Comparison of ENCODE assay signal across 32 cellular contexts in the genomic region with DNA sequence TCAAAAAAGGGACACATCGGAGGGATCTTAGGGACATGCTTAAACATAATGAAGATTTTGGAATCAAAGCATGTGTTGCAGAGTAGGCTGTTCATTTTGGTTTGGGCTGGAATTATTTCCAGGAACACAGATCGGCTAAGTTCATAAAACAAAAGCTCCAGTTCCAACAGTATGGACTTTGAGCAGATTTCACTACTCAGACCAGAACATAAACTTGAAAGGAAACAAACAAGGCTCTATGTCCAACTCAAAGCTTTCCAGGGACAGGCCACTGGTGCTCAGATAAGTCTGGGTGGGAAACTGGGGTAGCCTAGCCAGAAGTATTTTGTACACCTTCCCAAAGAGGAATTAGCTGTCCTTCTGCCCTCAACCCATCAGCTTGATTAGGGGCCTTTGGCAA.
"Had no signal": no experiment of that assay in that cellular context is flagged by ENCODE, and none has a peak within 500 bp of the region (broad histone marks: within the 10 kb centered on the region; RNA-seq: fewer than 3 reads in every experiment).

No MANE protein-coding gene starts in this region.

- H3K4me1 ChIP-seq: breast epithelium, foreskin keratinocyte had no signal

- H3K27me3 ChIP-seq: breast epithelium, cardiac muscle cell, esophagus muscularis mucosa, gastrocnemius medialis had no signal

- DNase-seq: activated CD4-positive, alpha-beta memory T cell treated with anti-CD3 and anti-CD28 coated beads for 36 hours; activated CD4-positive, alpha-beta T cell treated with anti-CD3 and anti-CD28 coated beads for 36 hours; activated CD4-positive, alpha-beta T cell treated with anti-CD3 and anti-CD28 coated beads, Interleukin-2, amount 10 ng/mL, durations not matched to agents 24 days and 14 days; activated CD4-positive, CD25-positive, alpha-beta regulatory T cell; activated CD4-positive, CD25-positive, alpha-beta regulatory T cell treated with anti-CD3 and anti-CD28 coated beads, Interleukin-2, amount 50 U/mL, for 72 hours; activated CD8-positive, alpha-beta memory T cell treated with anti-CD3 and anti-CD28 coated beads, Interleukin-2, amount 10 ng/mL, durations not matched to agents 7 days and 5 days; activated CD8-positive, alpha-beta memory T cell treated with anti-CD3 and anti-CD28 coated beads, Interleukin-2, amount 50 U/mL, for 4 hours; activated CD8-positive, alpha-beta T cell treated with anti-CD3 and anti-CD28 coated beads, Interleukin-2, amount 10 ng/mL, durations not matched to agents 7 days and 5 days; activated effector memory CD4-positive, alpha-beta T cell treated with anti-CD3 and anti-CD28 coated beads, Interleukin-2, amount 50 U/mL, for 16 hours; activated naive CD4-positive, alpha-beta T cell treated with anti-CD3 and anti-CD28 coated beads for 36 hours; activated naive CD8-positive, alpha-beta T cell treated with anti-CD3 and anti-CD28 coated beads, Interleukin-2, amount 10 ng/mL, durations not matched to agents 7 days and 5 days; activated T-cell treated with anti-CD3 and anti-CD28 coated beads, Interleukin-2, amount 50 U/mL, for 1 hour; activated T-cell treated with anti-CD3 and anti-CD28 coated beads, Interleukin-2, amount 50 U/mL, for 48 hours; amniotic stem cell; anterior cingulate cortex; cortex of kidney; dermis blood vessel endothelial cell; effector CD4-positive, alpha-beta T cell; effector memory CD8-positive, alpha-beta T cell; erythroblast; foreskin keratinocyte; gastrocnemius medialis; heart right ventricle; T-helper 2 cell had no signal

- H3K9me3 ChIP-seq: breast epithelium, esophagus muscularis mucosa, gastrocnemius medialis, heart right ventricle had no signal

- H3K27ac ChIP-seq: breast epithelium, cardiac muscle cell, esophagus muscularis mucosa, foreskin keratinocyte, gastrocnemius medialis, heart right ventricle had no signal

- H3K27ac Mint-ChIP-seq: activated CD4-positive, alpha-beta memory T cell treated with anti-CD3 and anti-CD28 coated beads for 36 hours; activated CD4-positive, alpha-beta T cell treated with anti-CD3 and anti-CD28 coated beads for 36 hours; activated CD4-positive, alpha-beta T cell treated with anti-CD3 and anti-CD28 coated beads, Interleukin-2, amount 10 ng/mL, durations not matched to agents 24 days and 14 days; activated CD8-positive, alpha-beta memory T cell treated with anti-CD3 and anti-CD28 coated beads, Interleukin-2, amount 10 ng/mL, durations not matched to agents 7 days and 5 days; activated CD8-positive, alpha-beta T cell treated with anti-CD3 and anti-CD28 coated beads, Interleukin-2, amount 10 ng/mL, durations not matched to agents 7 days and 5 days; activated naive CD4-positive, alpha-beta T cell treated with anti-CD3 and anti-CD28 coated beads for 36 hours; activated naive CD4-positive, alpha-beta T cell treated with anti-CD3 and anti-CD28 coated beads, Interleukin-2, amount 50 U/mL, for 24 hours; activated naive CD8-positive, alpha-beta T cell treated with anti-CD3 and anti-CD28 coated beads, Interleukin-2, amount 10 ng/mL, durations not matched to agents 7 days and 5 days; activated T-helper 1 cell treated with anti-CD3 and anti-CD28 coated beads, Interleukin-12 subunit alpha, Interleukin-12 subunit beta, Interleukin-2, Interleukin-4 antibody, amounts not matched to agents 30 ng/mL and 10 ng/mL and 1 ng/mL, durations not matched to agents 14 hours and 24 hours and 36 hours; activated T-helper 2 cell treated with anti-CD3 and anti-CD28 coated beads, Interferon-gamma antibody, Interleukin-2, Interleukin-4, amounts not matched to agents 10 μg/mL and 5 μg/mL and 100 μg/mL, durations not matched to agents 14 hours and 24 hours and 36 hours; brain; effector memory CD8-positive, alpha-beta T cell had no signal

- H3K4me3 ChIP-seq: breast epithelium, cardiac muscle cell, esophagus muscularis mucosa, gastrocnemius medialis, heart right ventricle had no signal

- H3K9me3 Mint-ChIP-seq: activated CD4-positive, alpha-beta memory T cell treated with anti-CD3 and anti-CD28 coated beads for 36 hours; activated CD4-positive, alpha-beta T cell treated with anti-CD3 and anti-CD28 coated beads, Interleukin-2, amount 10 ng/mL, durations not matched to agents 24 days and 14 days; activated naive CD4-positive, alpha-beta T cell treated with anti-CD3 and anti-CD28 coated beads for 36 hours; activated naive CD4-positive, alpha-beta T cell treated with anti-CD3 and anti-CD28 coated beads, Interleukin-2, amount 50 U/mL, for 24 hours; activated naive CD8-positive, alpha-beta T cell treated with anti-CD3 and anti-CD28 coated beads, Interleukin-2, amount 10 ng/mL, durations not matched to agents 7 days and 5 days; activated T-helper 1 cell treated with anti-CD3 and anti-CD28 coated beads, Interleukin-12 subunit alpha, Interleukin-12 subunit beta, Interleukin-2, Interleukin-4 antibody, amounts not matched to agents 30 ng/mL and 10 ng/mL and 1 ng/mL, durations not matched to agents 14 hours and 24 hours and 36 hours; activated T-helper 2 cell treated with anti-CD3 and anti-CD28 coated beads, Interferon-gamma antibody, Interleukin-2, Interleukin-4, amounts not matched to agents 10 μg/mL and 5 μg/mL and 100 μg/mL, durations not matched to agents 14 hours and 24 hours and 36 hours; brain; central memory CD8-positive, alpha-beta T cell; effector memory CD8-positive, alpha-beta T cell had no signal

- H3K36me3 Mint-ChIP-seq: activated CD4-positive, alpha-beta memory T cell treated with anti-CD3 and anti-CD28 coated beads for 36 hours; activated naive CD4-positive, alpha-beta T cell treated with anti-CD3 and anti-CD28 coated beads, Interleukin-2, amount 50 U/mL, for 24 hours; activated naive CD8-positive, alpha-beta T cell treated with anti-CD3 and anti-CD28 coated beads, Interleukin-2, amount 10 ng/mL, durations not matched to agents 7 days and 5 days; brain had no signal

- ATAC-seq: activated CD4-positive, alpha-beta T cell treated with anti-CD3 and anti-CD28 coated beads for 36 hours; activated CD8-positive, alpha-beta memory T cell treated with anti-CD3 and anti-CD28 coated beads, Interleukin-2, amount 10 ng/mL, durations not matched to agents 7 days and 5 days; activated CD8-positive, alpha-beta T cell treated with anti-CD3 and anti-CD28 coated beads, Interleukin-2, amount 10 ng/mL, durations not matched to agents 7 days and 5 days; effector memory CD8-positive, alpha-beta T cell; foreskin keratinocyte; gastrocnemius medialis; heart right ventricle had no signal

- H3K36me3 ChIP-seq: breast epithelium, cardiac muscle cell, esophagus muscularis mucosa, gastrocnemius medialis, heart right ventricle had no signal

- H3K4me3 Mint-ChIP-seq: activated CD4-positive, alpha-beta memory T cell treated with anti-CD3 and anti-CD28 coated beads for 36 hours; activated CD4-positive, alpha-beta T cell treated with anti-CD3 and anti-CD28 coated beads for 36 hours; activated CD4-positive, alpha-beta T cell treated with anti-CD3 and anti-CD28 coated beads, Interleukin-2, amount 10 ng/mL, durations not matched to agents 24 days and 14 days; activated CD8-positive, alpha-beta memory T cell treated with anti-CD3 and anti-CD28 coated beads, Interleukin-2, amount 10 ng/mL, durations not matched to agents 7 days and 5 days; activated CD8-positive, alpha-beta T cell treated with anti-CD3 and anti-CD28 coated beads, Interleukin-2, amount 10 ng/mL, durations not matched to agents 7 days and 5 days; activated naive CD4-positive, alpha-beta T cell treated with anti-CD3 and anti-CD28 coated beads for 36 hours; activated naive CD4-positive, alpha-beta T cell treated with anti-CD3 and anti-CD28 coated beads, Interleukin-2, amount 50 U/mL, for 24 hours; activated naive CD8-positive, alpha-beta T cell treated with anti-CD3 and anti-CD28 coated beads, Interleukin-2, amount 10 ng/mL, durations not matched to agents 7 days and 5 days; activated T-helper 1 cell treated with anti-CD3 and anti-CD28 coated beads, Interleukin-12 subunit alpha, Interleukin-12 subunit beta, Interleukin-2, Interleukin-4 antibody, amounts not matched to agents 30 ng/mL and 10 ng/mL and 1 ng/mL, durations not matched to agents 14 hours and 24 hours and 36 hours; brain; central memory CD8-positive, alpha-beta T cell; effector memory CD8-positive, alpha-beta T cell had no signal
